1 cellular context compared by ENCODE assay signal in the genomic region with DNA sequence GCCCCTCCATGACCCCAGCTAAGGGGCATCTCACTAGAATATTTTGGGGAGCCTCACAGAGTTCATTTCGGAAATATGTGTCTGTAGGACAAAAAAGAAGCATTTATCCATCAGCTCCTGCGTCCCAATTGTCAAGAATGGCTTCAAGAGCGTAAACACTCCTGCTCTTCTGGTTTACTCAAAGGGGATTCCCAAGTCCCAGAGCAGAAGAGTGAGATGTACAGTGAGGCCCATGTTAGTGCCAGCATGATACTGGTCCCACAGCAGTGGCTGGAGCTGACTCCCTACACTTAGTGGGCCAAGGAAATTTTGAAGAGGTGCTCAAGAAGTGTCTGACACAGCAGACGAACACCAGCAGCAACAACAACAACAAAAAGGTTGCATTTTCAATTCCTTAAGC.
TF ChIP-seq lines count a peak whose summit lies in the region.

No MANE protein-coding gene starts in this region.

TF ChIP-seq in GM12878, 131 proteins besides CTCF, POLR2A, EP300 and RAD21:
- TF ChIP-seq, protein P1, sequence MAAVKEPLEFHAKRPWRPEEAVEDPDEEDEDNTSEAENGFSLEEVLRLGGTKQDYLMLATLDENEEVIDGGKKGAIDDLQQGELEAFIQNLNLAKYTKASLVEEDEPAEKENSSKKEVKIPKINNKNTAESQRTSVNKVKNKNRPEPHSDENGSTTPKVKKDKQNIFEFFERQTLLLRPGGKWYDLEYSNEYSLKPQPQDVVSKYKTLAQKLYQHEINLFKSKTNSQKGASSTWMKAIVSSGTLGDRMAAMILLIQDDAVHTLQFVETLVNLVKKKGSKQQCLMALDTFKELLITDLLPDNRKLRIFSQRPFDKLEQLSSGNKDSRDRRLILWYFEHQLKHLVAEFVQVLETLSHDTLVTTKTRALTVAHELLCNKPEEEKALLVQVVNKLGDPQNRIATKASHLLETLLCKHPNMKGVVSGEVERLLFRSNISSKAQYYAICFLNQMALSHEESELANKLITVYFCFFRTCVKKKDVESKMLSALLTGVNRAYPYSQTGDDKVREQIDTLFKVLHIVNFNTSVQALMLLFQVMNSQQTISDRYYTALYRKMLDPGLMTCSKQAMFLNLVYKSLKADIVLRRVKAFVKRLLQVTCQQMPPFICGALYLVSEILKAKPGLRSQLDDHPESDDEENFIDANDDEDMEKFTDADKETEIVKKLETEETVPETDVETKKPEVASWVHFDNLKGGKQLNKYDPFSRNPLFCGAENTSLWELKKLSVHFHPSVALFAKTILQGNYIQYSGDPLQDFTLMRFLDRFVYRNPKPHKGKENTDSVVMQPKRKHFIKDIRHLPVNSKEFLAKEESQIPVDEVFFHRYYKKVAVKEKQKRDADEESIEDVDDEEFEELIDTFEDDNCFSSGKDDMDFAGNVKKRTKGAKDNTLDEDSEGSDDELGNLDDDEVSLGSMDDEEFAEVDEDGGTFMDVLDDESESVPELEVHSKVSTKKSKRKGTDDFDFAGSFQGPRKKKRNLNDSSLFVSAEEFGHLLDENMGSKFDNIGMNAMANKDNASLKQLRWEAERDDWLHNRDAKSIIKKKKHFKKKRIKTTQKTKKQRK (IDR thresholded peaks at IDR 0.05; ENCODE audit: low read depth, low read length) = no peak
- TF ChIP-seq STAT1 (conservative IDR thresholded peaks at IDR 0.05) = no peak
- no peak for TF ChIP-seq SMAD5 (IDR thresholded peaks at IDR 0.05; ENCODE audit: low read depth)
- no peak for TF ChIP-seq SUZ12 (IDR thresholded peaks at IDR 0.05; ENCODE audit: unreplicated experiment)
- no peak for TF ChIP-seq NR2F1 (conservative IDR thresholded peaks at IDR 0.05)
- TF ChIP-seq PML (IDR thresholded peaks at IDR 0.05; ENCODE audit: low read length) = no peak
- TF ChIP-seq, protein P2, sequence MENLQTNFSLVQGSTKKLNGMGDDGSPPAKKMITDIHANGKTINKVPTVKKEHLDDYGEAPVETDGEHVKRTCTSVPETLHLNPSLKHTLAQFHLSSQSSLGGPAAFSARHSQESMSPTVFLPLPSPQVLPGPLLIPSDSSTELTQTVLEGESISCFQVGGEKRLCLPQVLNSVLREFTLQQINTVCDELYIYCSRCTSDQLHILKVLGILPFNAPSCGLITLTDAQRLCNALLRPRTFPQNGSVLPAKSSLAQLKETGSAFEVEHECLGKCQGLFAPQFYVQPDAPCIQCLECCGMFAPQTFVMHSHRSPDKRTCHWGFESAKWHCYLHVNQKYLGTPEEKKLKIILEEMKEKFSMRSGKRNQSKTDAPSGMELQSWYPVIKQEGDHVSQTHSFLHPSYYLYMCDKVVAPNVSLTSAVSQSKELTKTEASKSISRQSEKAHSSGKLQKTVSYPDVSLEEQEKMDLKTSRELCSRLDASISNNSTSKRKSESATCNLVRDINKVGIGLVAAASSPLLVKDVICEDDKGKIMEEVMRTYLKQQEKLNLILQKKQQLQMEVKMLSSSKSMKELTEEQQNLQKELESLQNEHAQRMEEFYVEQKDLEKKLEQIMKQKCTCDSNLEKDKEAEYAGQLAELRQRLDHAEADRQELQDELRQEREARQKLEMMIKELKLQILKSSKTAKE (IDR thresholded peaks at IDR 0.05; ENCODE audit: low read depth, poor library complexity, severe bottlenecking) = no peak
- TF ChIP-seq, protein P3, sequence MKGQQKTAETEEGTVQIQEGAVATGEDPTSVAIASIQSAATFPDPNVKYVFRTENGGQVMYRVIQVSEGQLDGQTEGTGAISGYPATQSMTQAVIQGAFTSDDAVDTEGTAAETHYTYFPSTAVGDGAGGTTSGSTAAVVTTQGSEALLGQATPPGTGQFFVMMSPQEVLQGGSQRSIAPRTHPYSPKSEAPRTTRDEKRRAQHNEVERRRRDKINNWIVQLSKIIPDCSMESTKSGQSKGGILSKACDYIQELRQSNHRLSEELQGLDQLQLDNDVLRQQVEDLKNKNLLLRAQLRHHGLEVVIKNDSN (IDR thresholded peaks at IDR 0.05; ENCODE audit: borderline replicate concordance, extremely low read length, insufficient read depth, low read depth, low read length) = no peak
- no peak for TF ChIP-seq FOS (IDR thresholded peaks at IDR 0.05; ENCODE audit: borderline replicate concordance, extremely low read depth, insufficient read length)
- no peak for TF ChIP-seq HDGF (IDR thresholded peaks at IDR 0.05)
- TF ChIP-seq, protein P4, sequence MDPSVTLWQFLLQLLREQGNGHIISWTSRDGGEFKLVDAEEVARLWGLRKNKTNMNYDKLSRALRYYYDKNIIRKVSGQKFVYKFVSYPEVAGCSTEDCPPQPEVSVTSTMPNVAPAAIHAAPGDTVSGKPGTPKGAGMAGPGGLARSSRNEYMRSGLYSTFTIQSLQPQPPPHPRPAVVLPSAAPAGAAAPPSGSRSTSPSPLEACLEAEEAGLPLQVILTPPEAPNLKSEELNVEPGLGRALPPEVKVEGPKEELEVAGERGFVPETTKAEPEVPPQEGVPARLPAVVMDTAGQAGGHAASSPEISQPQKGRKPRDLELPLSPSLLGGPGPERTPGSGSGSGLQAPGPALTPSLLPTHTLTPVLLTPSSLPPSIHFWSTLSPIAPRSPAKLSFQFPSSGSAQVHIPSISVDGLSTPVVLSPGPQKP (IDR thresholded peaks at IDR 0.05; ENCODE audit: low read depth, low read length) = no peak
- TF ChIP-seq IRF4 (IDR thresholded peaks at IDR 0.05; ENCODE audit: low read depth, low read length) = no peak
- TF ChIP-seq ZNF217 (IDR thresholded peaks at IDR 0.05) = no peak
- no peak for TF ChIP-seq POLR2AphosphoS2 (IDR thresholded peaks at IDR 0.05; ENCODE audit: low read depth, low read length)
